Comparison of ENCODE assay signal across 16 cellular contexts in genomic region chr10:84626688-84627087, GRCh38.
DNase-seq lines count a peak whose midpoint lies in the region; ATAC-seq and TF ChIP-seq lines count a peak whose summit lies in the region.
"Had no signal": no experiment of that assay in that cellular context is flagged by ENCODE, and none has a peak within 500 bp of the region (broad histone marks: within the 10 kb centered on the region; RNA-seq: fewer than 3 reads in every experiment).

No MANE protein-coding gene starts in this region.

- H3K4me1 ChIP-seq in mesenchymal stem cell (ENCODE audit: control insufficient read depth, insufficient read depth, low read depth, low read length), result no peaks in the 10 kb centered on the region
- no peaks in the 10 kb centered on the region for H3K4me1 ChIP-seq in transverse colon
- H3K4me1 ChIP-seq: BLaER1 had no signal

- H2AFZ ChIP-seq in mesenchymal stem cell (ENCODE audit: low read depth, low read length), result no peak overlapping the region

- H3K4me3 ChIP-seq in mesenchymal stem cell (ENCODE audit: insufficient read depth in 1 of 2, low read depth in 1 of 2, low read length in 2 of 2), result no peak overlapping the region
- H3K4me3 ChIP-seq in transverse colon, result no peak overlapping the region
- H3K4me3 ChIP-seq: BLaER1 had no signal

- in situ Hi-C loops in transverse colon (cut with MboI; ENCODE audit: low pct_ligation_motif_present in 1 of 4, low pct_unique_long_range_greater_than_20kb in 1 of 4, low sequenced_read_pairs in 3 of 4), result no loop called here

- no peaks in the 10 kb centered on the region for H3K9me3 Mint-ChIP-seq in Calu3 (ENCODE audit: low read depth, unreplicated experiment)
- H3K9me3 Mint-ChIP-seq in WTC11, result no peaks in the 10 kb centered on the region
- no peaks in the 10 kb centered on the region for H3K9me3 Mint-ChIP-seq in stimulated activated effector memory CD8-positive, alpha-beta T cell treated with anti-CD3 and anti-CD28 coated beads, Interleukin-12 subunit alpha, Interleukin-12 subunit beta, amount 100 ng/mL, for 72 hours
- H3K9me3 Mint-ChIP-seq: CD14-positive monocyte had no signal

- H3K36me3 Mint-ChIP-seq in Calu3 (ENCODE audit: insufficient read depth, unreplicated experiment) (no peaks in the 10 kb centered on the region), WTC11 (no peaks in the 10 kb centered on the region; the same call in 1 of the 2 replicates)
- H3K36me3 Mint-ChIP-seq in stimulated activated effector memory CD8-positive, alpha-beta T cell treated with anti-CD3 and anti-CD28 coated beads, Interleukin-12 subunit alpha, Interleukin-12 subunit beta, amount 100 ng/mL, for 72 hours, result no peaks in the 10 kb centered on the region
- H3K36me3 Mint-ChIP-seq: CD14-positive monocyte; CD4-positive, alpha-beta memory T cell had no signal

- TF ChIP-seq CTCF in Calu3 (IDR thresholded peaks at IDR 0.05; ENCODE audit: unreplicated experiment) (no peak), WTC11 (IDR thresholded peaks at IDR 0.05) (no peak), transverse colon (IDR thresholded peaks at IDR 0.05) (no peak)

- H3K9me3 ChIP-seq in mesenchymal stem cell (ENCODE audit: control insufficient read depth, low read length) (no peaks in the 10 kb centered on the region), transverse colon (no peaks in the 10 kb centered on the region)
- H3K9me3 ChIP-seq: BLaER1 had no signal

- H3K27ac Mint-ChIP-seq in Calu3 (ENCODE audit: unreplicated experiment), result no peak overlapping the region
- no peak overlapping the region for H3K27ac Mint-ChIP-seq in WTC11
- no peak overlapping the region for H3K27ac Mint-ChIP-seq in stimulated activated effector memory CD8-positive, alpha-beta T cell treated with anti-CD3 and anti-CD28 coated beads, Interleukin-12 subunit alpha, Interleukin-12 subunit beta, amount 100 ng/mL, for 72 hours
- H3K27ac Mint-ChIP-seq: CD14-positive monocyte; CD4-positive, alpha-beta memory T cell had no signal

- H3K4me3 Mint-ChIP-seq in Calu3 (ENCODE audit: low read depth, unreplicated experiment) (peak overlapping the region; percentile 35), WTC11 (no peak overlapping the region)
- no peak overlapping the region for H3K4me3 Mint-ChIP-seq in stimulated activated effector memory CD8-positive, alpha-beta T cell treated with anti-CD3 and anti-CD28 coated beads, Interleukin-12 subunit alpha, Interleukin-12 subunit beta, amount 100 ng/mL, for 72 hours
- H3K4me3 Mint-ChIP-seq: CD14-positive monocyte; CD4-positive, alpha-beta memory T cell had no signal

- BruUV-seq in Calu3 (replicated peaks; lab: Mats Ljungman, UMichigan), result no TSS peak

- no peak overlapping the region for H3K14ac ChIP-seq in mesenchymal stem cell (ENCODE audit: low read length in 2 of 2)

- no peak overlapping the region for H4K8ac ChIP-seq in mesenchymal stem cell (ENCODE audit: low read length)

- no peak overlapping the region for H3K4ac ChIP-seq in mesenchymal stem cell (ENCODE audit: low read depth in 1 of 2, low read length in 2 of 2)

- ATAC-seq in WTC11 (peak; percentile 59), left ventricle myocardium superior (no peak)
- ATAC-seq in stimulated activated effector memory CD8-positive, alpha-beta T cell treated with anti-CD3 and anti-CD28 coated beads, Interleukin-12 subunit alpha, Interleukin-12 subunit beta, amount 100 ng/mL, for 72 hours, result peak; percentile 32

- H3K27ac ChIP-seq in mesenchymal stem cell (ENCODE audit: low read length, poor library complexity, severe bottlenecking), result no peak overlapping the region
- H3K27ac ChIP-seq in transverse colon, result no peak overlapping the region
- H3K27ac ChIP-seq: BLaER1, HL-60 had no signal

- TF ChIP-seq POLR2A in transverse colon (IDR thresholded peaks at IDR 0.05), result no peak

- peak overlapping the region; percentile 21 for H3K4me2 ChIP-seq in mesenchymal stem cell (ENCODE audit: low read length, poor library complexity, severe bottlenecking)
- H3K4me2 ChIP-seq: BLaER1 had no signal

- CTCF ChIA-PET in Calu3 (lab: Charles Lee), result no interaction called here
- CTCF ChIA-PET in WTC11 (lab: Charles Lee), result no interaction called here

- H3K4me1 Mint-ChIP-seq in Calu3 (ENCODE audit: low read depth, unreplicated experiment) (peaks cover 13% of the 10 kb centered on the region), WTC11 (no peaks in the 10 kb centered on the region)
- H3K4me1 Mint-ChIP-seq in stimulated activated effector memory CD8-positive, alpha-beta T cell treated with anti-CD3 and anti-CD28 coated beads, Interleukin-12 subunit alpha, Interleukin-12 subunit beta, amount 100 ng/mL, for 72 hours, result no peaks in the 10 kb centered on the region
- H3K4me1 Mint-ChIP-seq: CD14-positive monocyte; CD4-positive, alpha-beta memory T cell had no signal

- no peak overlapping the region for H2BK15ac ChIP-seq in mesenchymal stem cell (ENCODE audit: low read depth, poor library complexity, severe bottlenecking)

- no peaks in the 10 kb centered on the region for H3K79me1 ChIP-seq in mesenchymal stem cell (replicated peaks; ENCODE audit: low read length, poor library complexity, severe bottlenecking)

- no peaks in the 10 kb centered on the region for H3K36me3 ChIP-seq in mesenchymal stem cell (ENCODE audit: control insufficient read depth in 1 of 2, insufficient read depth in 2 of 2, low read depth in 1 of 2, low read length in 2 of 2)
- H3K36me3 ChIP-seq in transverse colon, result no peaks in the 10 kb centered on the region
- H3K36me3 ChIP-seq: BLaER1 had no signal

- no peak overlapping the region for H4K91ac ChIP-seq in mesenchymal stem cell (ENCODE audit: low read length)

- no peak overlapping the region for H2AK5ac ChIP-seq in mesenchymal stem cell (ENCODE audit: low read length, severe bottlenecking)

- no peak overlapping the region for H2BK12ac ChIP-seq in mesenchymal stem cell (ENCODE audit: low read length in 2 of 2)

- H3K27me3 Mint-ChIP-seq in Calu3 (ENCODE audit: unreplicated experiment), result peaks cover 8% of the 10 kb centered on the region
- H3K27me3 Mint-ChIP-seq in WTC11 (ENCODE audit: low read depth), result no peaks in the 10 kb centered on the region

- no peak for TF ChIP-seq EP300 in transverse colon (IDR thresholded peaks at IDR 0.05; ENCODE audit: low read depth)

- H3K27me3 ChIP-seq in mesenchymal stem cell (ENCODE audit: control insufficient read depth in 1 of 2, insufficient read depth in 1 of 2, low read length in 2 of 2) (peaks cover 0 to 3% of the 10 kb centered on the region in 2 experiments), transverse colon (no peaks in the 10 kb centered on the region)
- H3K27me3 ChIP-seq: BLaER1 had no signal

- DNase-seq in Calu3, result peak; percentile 53
- DNase-seq in WTC11 (ENCODE audit: low spot score), result no peak
- DNase-seq in mesenchymal stem cell, result no peak
- no peak for DNase-seq in stimulated activated effector memory CD8-positive, alpha-beta T cell treated with anti-CD3 and anti-CD28 coated beads, Interleukin-12 subunit alpha, Interleukin-12 subunit beta, amount 100 ng/mL, for 72 hours (ENCODE audit: low spot score in 2 of 2)
- no peak for DNase-seq in transverse colon
- no peak for DNase-seq in stimulated activated CD4-positive, alpha-beta T cell treated with anti-CD3 and anti-CD28 coated beads, Interleukin-1b, Interleukin-23, amount 100 ng/mL, for 48 hours
- DNase-seq in left ventricle myocardium superior, result no peak
- DNase-seq: 8988T; CD4-positive, alpha-beta memory T cell; DMS79 treated with DMSO at 0.1 percent for 48 hours; GF-D8; HCEC 1CT; IMR-90 had no signal

- POLR2A ChIA-PET in WTC11 (lab: Charles Lee), result no interaction called here

- no peak overlapping the region for H3K23ac ChIP-seq in mesenchymal stem cell (ENCODE audit: low read length in 2 of 2)

- H3K18ac ChIP-seq in mesenchymal stem cell (ENCODE audit: low read depth in 1 of 2, low read length in 2 of 2), result no peak overlapping the region

- no peak overlapping the region for H3K9ac ChIP-seq in mesenchymal stem cell (ENCODE audit: low read length)
- H3K9ac ChIP-seq: BLaER1 had no signal

- H2BK120ac ChIP-seq in mesenchymal stem cell (ENCODE audit: low read depth, low read length), result no peak overlapping the region

- 89% methylated on average over 3 of the region's 5 CpGs for WGBS in mesenchymal stem cell
- 71 to 80% methylated on average over 1 to 5 of the region's 5 CpGs for WGBS in transverse colon (ENCODE audit: low coverage in 1 of 2), 2 donors

- intact Hi-C loops in Calu3 (cut with micrococcal nuclease; ENCODE audit: unreplicated experiment) (no loop called here), transverse colon (cut with DNase I; ENCODE audit: low total_unique reads) (no loop called here), left ventricle myocardium superior (cut with micrococcal nuclease) (no loop called here)

- no peak overlapping the region for H2BK5ac ChIP-seq in mesenchymal stem cell (ENCODE audit: low read depth, low read length, poor library complexity, severe bottlenecking)

TF ChIP-seq in WTC11, 78 proteins besides CTCF, POLR2A, EP300 and RAD21 (continues in another document):
- no peak for TF ChIP-seq ZBTB43 (CRISPR knock-in tag; IDR thresholded peaks at IDR 0.05)
- TF ChIP-seq ATF1 (CRISPR knock-in tag; IDR thresholded peaks at IDR 0.05), result no peak
- TF ChIP-seq USF2 (CRISPR knock-in tag; IDR thresholded peaks at IDR 0.05), result no peak
